Comparison of ENCODE assay signal across 9 cellular contexts in the genomic region with DNA sequence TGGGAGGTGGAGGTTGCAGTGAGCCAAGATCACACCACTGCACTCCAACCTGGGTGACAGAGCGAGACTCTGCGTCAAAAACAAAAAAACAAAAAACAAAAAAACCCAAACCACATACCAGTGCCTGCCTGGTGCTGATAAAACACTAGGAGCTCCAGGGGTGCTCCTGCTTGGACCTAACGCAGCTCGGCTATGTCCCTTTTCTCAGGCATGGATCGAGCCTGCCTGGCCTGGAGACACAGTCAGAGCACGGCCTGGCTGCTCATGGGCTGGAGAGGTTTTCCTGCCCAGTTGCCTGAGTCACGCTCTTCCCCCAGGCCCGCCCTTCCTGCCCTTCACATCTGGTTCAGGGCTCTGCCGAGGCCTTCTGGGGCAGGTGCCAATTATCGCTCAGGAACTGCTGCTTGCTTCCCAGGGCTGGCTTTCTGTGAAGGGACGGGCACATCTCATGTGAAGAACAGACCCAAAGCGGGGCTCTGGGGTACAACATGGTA. TPM values are rescaled to one million over a fixed set of nuclear protein-coding genes. Genes with fewer than 3 reads are reported as not detected.
DNase-seq lines count a peak whose midpoint lies in the region; ATAC-seq, FAIRE-seq and TF ChIP-seq lines count a peak whose summit lies in the region.
"Had no signal": no experiment of that assay in that cellular context is flagged by ENCODE, and none has a peak within 500 bp of the region (broad histone marks: within the 10 kb centered on the region; RNA-seq: fewer than 3 reads in every experiment).

No MANE protein-coding gene starts in this region.

- FAIRE-seq in endothelial cell of umbilical vein (lab: Jason Lieb, UNC): peak; percentile 99

- H3K4me2 ChIP-seq in BLaER1 (peak overlapping the region; percentile 68), endothelial cell of umbilical vein (ENCODE audit: insufficient read depth, low read length) (no peak overlapping the region)

- H3K27ac Mint-ChIP-seq in activated CD4-positive, alpha-beta memory T cell treated with anti-CD3 and anti-CD28 coated beads, Interleukin-2, amount 10 ng/mL, durations not matched to agents 7 days and 5 days: no peak overlapping the region

- peaks cover 18% of the 10 kb centered on the region for H3K36me3 ChIP-seq in BLaER1
- H3K36me3 ChIP-seq in endothelial cell of umbilical vein (ENCODE audit: control insufficient read depth in 2 of 2, extremely low read depth in 1 of 2, insufficient read depth in 2 of 2, low read length in 2 of 2): no peaks in the 10 kb centered on the region

- intact Hi-C loops in endothelial cell of umbilical vein (cut with micrococcal nuclease): loop anchor here (2.0 to 5.0 kb wide), 2 partner anchors 36 to 64 kb away; partner anchors contain the start of gene PPA1

- BruUV-seq in endothelial cell of umbilical vein (replicated peaks; lab: Mats Ljungman, UMichigan): no TSS peak

- peaks cover 3% of the 10 kb centered on the region for H3K4me1 Mint-ChIP-seq in activated CD4-positive, alpha-beta memory T cell treated with anti-CD3 and anti-CD28 coated beads, Interleukin-2, amount 10 ng/mL, durations not matched to agents 7 days and 5 days

- peak; percentile 72 for DNase-seq in NCI-H460 (ENCODE audit: extremely low read depth, low read depth)
- peak; percentile 79 for DNase-seq in endothelial cell of umbilical vein (ENCODE audit: low read depth, low spot score)
- DNase-seq in myocyte (ENCODE audit: low read depth): peak; percentile 85
- no peak for DNase-seq in NCI-H524 (lab: John Stamatoyannopoulos, UW)
- no peak for DNase-seq in activated CD4-positive, alpha-beta memory T cell treated with anti-CD3 and anti-CD28 coated beads, Interleukin-2, amount 10 ng/mL, durations not matched to agents 7 days and 5 days

- no peaks in the 10 kb centered on the region for H3K79me2 ChIP-seq in endothelial cell of umbilical vein (ENCODE audit: control insufficient read depth, insufficient read depth, low read length)

- ATAC-seq in GM21825 (IDR thresholded peaks at IDR 0.05; ENCODE audit: unreplicated experiment) (no peak), GM19351 (IDR thresholded peaks at IDR 0.05; ENCODE audit: unreplicated experiment) (no peak)

- no peak for TF ChIP-seq CTCF in endothelial cell of umbilical vein (IDR thresholded peaks at IDR 0.05; ENCODE audit: extremely low read depth in 1 of 2, insufficient read depth in 1 of 2, low read depth in 1 of 2, low read length in 2 of 2)

- H3K4me3 Mint-ChIP-seq in activated CD4-positive, alpha-beta memory T cell treated with anti-CD3 and anti-CD28 coated beads, Interleukin-2, amount 10 ng/mL, durations not matched to agents 7 days and 5 days: no peak overlapping the region

- H3K27me3 Mint-ChIP-seq in activated CD4-positive, alpha-beta memory T cell treated with anti-CD3 and anti-CD28 coated beads, Interleukin-2, amount 10 ng/mL, durations not matched to agents 7 days and 5 days: no peaks in the 10 kb centered on the region

- H3K27ac ChIP-seq in BLaER1: peak overlapping the region; percentile 38; the same call in 1 of the 2 replicates
- H3K27ac ChIP-seq in endothelial cell of umbilical vein (ENCODE audit: insufficient read depth, low read depth, low read length): no peak overlapping the region

- no peaks in the 10 kb centered on the region for H3K9me3 Mint-ChIP-seq in activated CD4-positive, alpha-beta memory T cell treated with anti-CD3 and anti-CD28 coated beads, Interleukin-2, amount 10 ng/mL, durations not matched to agents 7 days and 5 days

- CTCF ChIA-PET in endothelial cell of umbilical vein (lab: Charles Lee): interaction anchor here (1.0 to 1.5 kb wide), 3 partner anchors 12 to 75 kb away, joined by 3 to 5 read pairs (median 3); no protein-coding TSS in a partner anchor
- CTCF ChIA-PET in activated CD4-positive, alpha-beta memory T cell treated with anti-CD3 and anti-CD28 coated beads, Interleukin-2, amount 10 ng/mL, durations not matched to agents 7 days and 5 days (lab: Charles Lee): no interaction called here

- H4K20me1 ChIP-seq in BLaER1: no peaks in the 10 kb centered on the region
- no peaks in the 10 kb centered on the region for H4K20me1 ChIP-seq in endothelial cell of umbilical vein (replicated peaks; ENCODE audit: control insufficient read depth, extremely low read depth, insufficient read depth, low read length)

- TF ChIP-seq POLR2A in endothelial cell of umbilical vein (IDR thresholded peaks at IDR 0.05; ENCODE audit: low read depth, low read length): no peak

- H3K9me1 ChIP-seq in endothelial cell of umbilical vein (replicated peaks; ENCODE audit: control insufficient read depth, extremely low read depth, insufficient read depth, low read length): no peaks in the 10 kb centered on the region

- dilution Hi-C loops in endothelial cell of umbilical vein (cut with MboI; ENCODE audit: extremely low pct_ligation_motif_present, low sequenced_read_pairs): no loop called here

- H3K4me3 ChIP-seq in BLaER1 (no peak overlapping the region), endothelial cell of umbilical vein (replicated peaks in 1 of 3; ENCODE audit: insufficient read depth in 1 of 3, low read depth in 1 of 3, low read length in 3 of 3) (no peak overlapping the region)

- H3K4me1 ChIP-seq in BLaER1 (peaks cover 31% of the 10 kb centered on the region), endothelial cell of umbilical vein (ENCODE audit: control insufficient read depth, extremely low read depth, insufficient read depth, low read length) (peaks cover 9% of the 10 kb centered on the region)

- H3K9me3 ChIP-seq in BLaER1: no peaks in the 10 kb centered on the region
- H3K9me3 ChIP-seq in endothelial cell of umbilical vein (replicated peaks; ENCODE audit: control insufficient read depth, insufficient read depth, low read length): no peaks in the 10 kb centered on the region

- H2AFZ ChIP-seq in endothelial cell of umbilical vein (ENCODE audit: low read depth, low read length): no peak overlapping the region

- no peaks in the 10 kb centered on the region for H3K36me3 Mint-ChIP-seq in activated CD4-positive, alpha-beta memory T cell treated with anti-CD3 and anti-CD28 coated beads, Interleukin-2, amount 10 ng/mL, durations not matched to agents 7 days and 5 days (ENCODE audit: low read depth)

- POLR2A ChIA-PET in endothelial cell of umbilical vein (lab: Charles Lee): no interaction called here
- POLR2A ChIA-PET in activated CD4-positive, alpha-beta memory T cell treated with anti-CD3 and anti-CD28 coated beads, Interleukin-2, amount 10 ng/mL, durations not matched to agents 7 days and 5 days (lab: Charles Lee): no interaction called here

- no peaks in the 10 kb centered on the region for H3K27me3 ChIP-seq in BLaER1
- peaks cover 2 to 3% of the 10 kb centered on the region in 2 experiments for H3K27me3 ChIP-seq in endothelial cell of umbilical vein (ENCODE audit: control insufficient read depth in 2 of 2, insufficient read depth in 2 of 2, low read length in 2 of 2)

- H3K9ac ChIP-seq in BLaER1 (peak overlapping the region; percentile 16; the same call in 1 of the 2 replicates), endothelial cell of umbilical vein (replicated peaks; ENCODE audit: extremely low read depth, insufficient read depth, low read length) (no peak overlapping the region)

TF ChIP-seq in endothelial cell of umbilical vein, 7 proteins besides CTCF, POLR2A, EP300 and RAD21:
- peak; percentile 80 for TF ChIP-seq FOS (IDR thresholded peaks at IDR 0.05; ENCODE audit: borderline replicate concordance, insufficient read depth, low read length)
- TF ChIP-seq JUN (IDR thresholded peaks at IDR 0.05; ENCODE audit: borderline replicate concordance, insufficient read depth, insufficient read length, low read depth): no peak
- peak; percentile 69 for TF ChIP-seq POLR2AphosphoS5 (IDR thresholded peaks at IDR 0.05; ENCODE audit: insufficient read depth, low read depth, low read length)

RNA-seq across cellular contexts. Expression of gene NPFFR1, which starts 12.6 kb away (rescaled TPM):
- total RNA-seq in NCI-H460 (2014; rRNA removed; shearing (Covaris generic)): not detected in 2 replicates
- not detected in 2 replicates for polyA plus RNA-seq in NCI-H460 (2014; cell fraction: nucleus; rRNA removed)
- total RNA-seq in endothelial cell of umbilical vein (not detected in 2 replicates), myocyte (not detected in 2 replicates)
- not detected in 2 replicates for polyA plus RNA-seq in endothelial cell of umbilical vein
- not detected in 2 replicates for polyA plus RNA-seq in endothelial cell of umbilical vein (2011; cell fraction: cytosol; rRNA removed)
- not detected in 2 replicates for polyA plus RNA-seq in endothelial cell of umbilical vein (2011; cell fraction: nucleus; rRNA removed)
- not detected in 2 replicates for polyA plus RNA-seq in endothelial cell of umbilical vein (2012)
- polyA minus RNA-seq in endothelial cell of umbilical vein: not detected in 2 replicates
- not detected for polyA minus RNA-seq in endothelial cell of umbilical vein (2011; cell fraction: cytosol; rRNA and poly(A)+ RNA removed)
- polyA minus RNA-seq in endothelial cell of umbilical vein (2011; cell fraction: nucleus; rRNA and poly(A)+ RNA removed): not detected in 2 replicates
- polyA plus RNA-seq in myocyte (2012): not detected
- not detected for total RNA-seq in activated CD4-positive, alpha-beta memory T cell treated with anti-CD3 and anti-CD28 coated beads, Interleukin-2, amount 10 ng/mL, durations not matched to agents 7 days and 5 days
- total RNA-seq: T-helper 2 cell treated with Interferon-gamma antibody and Interleukin-4, amounts not matched to agents 100 ng/mL and 5 ng/mL, for 36 hours had no signal

Comparison
In these comparisons a context has a peak if more than half of its experiments do, and no peak if none do; other contexts are left out.
1. DNase-seq: peak in NCI-H460 (single experiment), endothelial cell of umbilical vein (single experiment) and myocyte (single experiment); none in NCI-H524 (0 of 2) and activated CD4-positive, alpha-beta memory T cell treated with anti-CD3 and anti-CD28 coated beads, Interleukin-2, amount 10 ng/mL, durations not matched to agents 7 days and 5 days (single experiment).